In genomic region chr14:50501642-50502041, GRCh38 we compare ENCODE assay signal across 11 cellular contexts. TPM values are rescaled to one million over a fixed set of nuclear protein-coding genes. Genes with fewer than 3 reads are reported as not detected.
DNase-seq lines count a peak whose midpoint lies in the region; ATAC-seq and TF ChIP-seq lines count a peak whose summit lies in the region.
"Had no signal": no experiment of that assay in that cellular context is flagged by ENCODE, and none has a peak within 500 bp of the region (broad histone marks: within the 10 kb centered on the region; RNA-seq: fewer than 3 reads in every experiment).

No MANE protein-coding gene starts in this region.

- H3K4me3 ChIP-seq in RWPE2 (ENCODE audit: severe bottlenecking) (no peak overlapping the region), epithelial cell of proximal tubule (ENCODE audit: low read depth, low read length) (no peak overlapping the region), left lung (no peak overlapping the region)

- H3K27ac ChIP-seq in RWPE2 (ENCODE audit: poor library complexity, severe bottlenecking) = no peak overlapping the region
- no peak overlapping the region for H3K27ac ChIP-seq in left lung

- intact Hi-C loops in left lung (cut with DNase I) = no loop called here

- H3K27me3 ChIP-seq in RWPE2 (ENCODE audit: insufficient read depth, poor library complexity, severe bottlenecking) (no peaks in the 10 kb centered on the region), left lung (no peaks in the 10 kb centered on the region)

- H3K4me1 ChIP-seq in RWPE2 (ENCODE audit: insufficient read depth, poor library complexity, severe bottlenecking) (peaks cover 28% of the 10 kb centered on the region), left lung (no peaks in the 10 kb centered on the region)

- H3K36me3 ChIP-seq in RWPE2 (ENCODE audit: low read depth) = peaks cover 48% of the 10 kb centered on the region
- peaks cover 0 to 5% of the 10 kb centered on the region in 2 donors for H3K36me3 ChIP-seq in left lung

- H3K9me3 ChIP-seq in RWPE2 (ENCODE audit: severe bottlenecking) (no peaks in the 10 kb centered on the region), left lung (no peaks in the 10 kb centered on the region)

- DNase-seq in EH (ENCODE audit: low read depth) (peak; percentile 87), RWPE2 (ENCODE audit: low spot score) (no peak), epithelial cell of proximal tubule (ENCODE audit: low read depth) (peak; percentile 69), pulmonary artery endothelial cell (ENCODE audit: low read depth, low spot score) (peak; percentile 43), left lung (no peak), HuH-7.5 (ENCODE audit: low spot score) (no peak), HUDEP-2 (lab: John Stamatoyannopoulos, UW; ENCODE audit: unreplicated experiment in 76 of 76) (no peak)
- DNase-seq: activated CD4-positive, alpha-beta T cell treated with anti-CD3 and anti-CD28 coated beads, Interleukin-2, amount 10 ng/mL, durations not matched to agents 24 days and 14 days; CD4-positive, alpha-beta memory T cell; right cardiac atrium had no signal

- ATAC-seq in RWPE2 (ENCODE audit: low read depth) (peak; percentile 90), HG03521 (IDR thresholded peaks at IDR 0.05; ENCODE audit: unreplicated experiment) (no peak), left lung (no peak)
- ATAC-seq: right cardiac atrium had no signal

- TF ChIP-seq CTCF in RWPE2 (IDR thresholded peaks at IDR 0.05; ENCODE audit: poor library complexity, severe bottlenecking) = no peak
- no peak for TF ChIP-seq CTCF in epithelial cell of proximal tubule (conservative IDR thresholded peaks at IDR 0.05; ENCODE audit: low read depth, low read length)
- TF ChIP-seq CTCF in left lung (IDR thresholded peaks at IDR 0.05) = no peak

RNA-seq across cellular contexts. Expression of gene MAP4K5, which starts 30.7 kb away (rescaled TPM):
- total RNA-seq in epithelial cell of proximal tubule (83.8 and 128 TPM in 2 replicates), pulmonary artery endothelial cell (45.3 and 49.0 TPM in 2 replicates), left lung (10 to 100 TPM; 46.4 to 47.9 TPM)

RNA-seq across cellular contexts. Expression of gene ATL1, which starts 58.3 kb away (rescaled TPM):
- total RNA-seq in epithelial cell of proximal tubule (2.0 and 5.3 TPM in 2 replicates), pulmonary artery endothelial cell (1.1 and 5.5 TPM in 2 replicates), left lung (1 to 10 TPM; 5.4 to 7.4 TPM)

Comparison
In these comparisons a context has a peak if more than half of its experiments do, and no peak if none do; other contexts are left out.
1. DNase-seq: peak in EH (single experiment), epithelial cell of proximal tubule (single experiment) and pulmonary artery endothelial cell (single experiment); none in RWPE2 (single experiment), left lung (0 of 2), HuH-7.5 (single experiment) and HUDEP-2 (0 of 76).